Comparison of ENCODE assay signal across 13 cellular contexts in genomic region chr12:100567945-100568344, GRCh38. TPM values are rescaled to one million over a fixed set of nuclear protein-coding genes. Genes with fewer than 3 reads are reported as not detected.
DNase-seq lines count a peak whose midpoint lies in the region; ATAC-seq and TF ChIP-seq lines count a peak whose summit lies in the region.
"Had no signal": no experiment of that assay in that cellular context is flagged by ENCODE, and none has a peak within 500 bp of the region (broad histone marks: within the 10 kb centered on the region; RNA-seq: fewer than 3 reads in every experiment).

No MANE protein-coding gene starts in this region.

- ATAC-seq in activated T-cell treated with anti-CD3 and anti-CD28 coated beads, Interleukin-2, amount 50 U/mL, for 72 hours (replicated peaks in 1 of 2) = peak; percentile 69 to 72
- ATAC-seq in HG02571 (IDR thresholded peaks at IDR 0.05; ENCODE audit: unreplicated experiment) (peak; percentile 16), HG03159 (IDR thresholded peaks at IDR 0.05; ENCODE audit: unreplicated experiment) (peak; percentile 36), mucosa of descending colon (no peak)
- ATAC-seq in stimulated activated memory B cell treated with anti-CD40 and anti-IgM and Interleukin-4, amounts not matched to agents 10 μg/mL and 1 μg/mL and 100 μg/mL, for 72 hours = peak; percentile 60
- ATAC-seq: SK-N-SH treated with all-trans-retinoic acid at 6 μM for 48 hours had no signal

- TF ChIP-seq CTCF in mucosa of descending colon (IDR thresholded peaks at IDR 0.05) (no peak), osteocyte (IDR thresholded peaks at IDR 0.05) (no peak)

- H3K4me3 ChIP-seq in mucosa of descending colon = no peak overlapping the region
- H3K4me3 ChIP-seq: tibial artery had no signal

- no peaks in the 10 kb centered on the region for H3K9me3 ChIP-seq in mucosa of descending colon
- H3K9me3 ChIP-seq: tibial artery had no signal

- H3K36me3 ChIP-seq in mucosa of descending colon (ENCODE audit: low read depth) = no peaks in the 10 kb centered on the region
- H3K36me3 ChIP-seq: tibial artery had no signal

- H3K27me3 Mint-ChIP-seq in activated T-cell treated with anti-CD3 and anti-CD28 coated beads, Interleukin-2, amount 50 U/mL, for 72 hours (ENCODE audit: low read depth) = peaks cover 48% of the 10 kb centered on the region
- peaks cover 41% of the 10 kb centered on the region for H3K27me3 Mint-ChIP-seq in activated T-cell treated with anti-CD3 and anti-CD28 coated beads, Interleukin-2, amount 50 U/mL, for 24 hours
- no peaks in the 10 kb centered on the region for H3K27me3 Mint-ChIP-seq in stimulated activated memory B cell treated with anti-CD40 and anti-IgM and Interleukin-4, amounts not matched to agents 10 μg/mL and 1 μg/mL and 100 μg/mL, for 72 hours
- peaks cover 61% of the 10 kb centered on the region for H3K27me3 Mint-ChIP-seq in osteocyte (ENCODE audit: unreplicated experiment)

- DNase-seq in activated T-cell treated with anti-CD3 and anti-CD28 coated beads, Interleukin-2, amount 50 U/mL, for 72 hours = no peak
- DNase-seq in activated T-cell treated with anti-CD3 and anti-CD28 coated beads, Interleukin-2, amount 50 U/mL, for 24 hours = no peak
- no peak for DNase-seq in mucosa of descending colon
- DNase-seq in ureter (ENCODE audit: low spot score) = no peak
- no peak for DNase-seq in osteocyte (ENCODE audit: extremely low spot score, unreplicated experiment)
- DNase-seq: HFFc6, NCI-H2171 had no signal

- H3K4me1 Mint-ChIP-seq in activated T-cell treated with anti-CD3 and anti-CD28 coated beads, Interleukin-2, amount 50 U/mL, for 72 hours (ENCODE audit: low read depth) = peaks cover 15% of the 10 kb centered on the region
- H3K4me1 Mint-ChIP-seq in activated T-cell treated with anti-CD3 and anti-CD28 coated beads, Interleukin-2, amount 50 U/mL, for 24 hours (ENCODE audit: low read depth) = peaks cover 1% of the 10 kb centered on the region
- peaks cover 12% of the 10 kb centered on the region for H3K4me1 Mint-ChIP-seq in stimulated activated memory B cell treated with anti-CD40 and anti-IgM and Interleukin-4, amounts not matched to agents 10 μg/mL and 1 μg/mL and 100 μg/mL, for 72 hours
- peaks cover 8% of the 10 kb centered on the region for H3K4me1 Mint-ChIP-seq in osteocyte (ENCODE audit: unreplicated experiment)

- no peaks in the 10 kb centered on the region for H3K36me3 Mint-ChIP-seq in activated T-cell treated with anti-CD3 and anti-CD28 coated beads, Interleukin-2, amount 50 U/mL, for 72 hours (ENCODE audit: insufficient read depth in 2 of 2)
- H3K36me3 Mint-ChIP-seq in activated T-cell treated with anti-CD3 and anti-CD28 coated beads, Interleukin-2, amount 50 U/mL, for 24 hours (ENCODE audit: low read depth) = no peaks in the 10 kb centered on the region
- H3K36me3 Mint-ChIP-seq in stimulated activated memory B cell treated with anti-CD40 and anti-IgM and Interleukin-4, amounts not matched to agents 10 μg/mL and 1 μg/mL and 100 μg/mL, for 72 hours = no peaks in the 10 kb centered on the region
- no peaks in the 10 kb centered on the region for H3K36me3 Mint-ChIP-seq in osteocyte (ENCODE audit: unreplicated experiment)
- H3K36me3 Mint-ChIP-seq: activated naive CD4-positive, alpha-beta T cell treated with anti-CD3 and anti-CD28 coated beads, Interleukin-2, amount 50 U/mL, for 72 hours had no signal

- intact Hi-C loops in mucosa of descending colon (cut with DNase I, micrococcal nuclease) = no loop called here

- no peaks in the 10 kb centered on the region for H3K4me1 ChIP-seq in mucosa of descending colon (ENCODE audit: low read depth)

- no peak overlapping the region for H3K27ac Mint-ChIP-seq in activated T-cell treated with anti-CD3 and anti-CD28 coated beads, Interleukin-2, amount 50 U/mL, for 72 hours
- H3K27ac Mint-ChIP-seq in activated T-cell treated with anti-CD3 and anti-CD28 coated beads, Interleukin-2, amount 50 U/mL, for 24 hours = no peak overlapping the region
- H3K27ac Mint-ChIP-seq in stimulated activated memory B cell treated with anti-CD40 and anti-IgM and Interleukin-4, amounts not matched to agents 10 μg/mL and 1 μg/mL and 100 μg/mL, for 72 hours = peak overlapping the region; percentile 3
- H3K27ac Mint-ChIP-seq in osteocyte (ENCODE audit: unreplicated experiment) = no peak overlapping the region
- H3K27ac Mint-ChIP-seq: activated naive CD4-positive, alpha-beta T cell treated with anti-CD3 and anti-CD28 coated beads, Interleukin-2, amount 50 U/mL, for 72 hours; HFFc6 had no signal

- H3K9me3 Mint-ChIP-seq in activated T-cell treated with anti-CD3 and anti-CD28 coated beads, Interleukin-2, amount 50 U/mL, for 72 hours = no peaks in the 10 kb centered on the region
- no peaks in the 10 kb centered on the region for H3K9me3 Mint-ChIP-seq in activated T-cell treated with anti-CD3 and anti-CD28 coated beads, Interleukin-2, amount 50 U/mL, for 24 hours
- no peaks in the 10 kb centered on the region for H3K9me3 Mint-ChIP-seq in stimulated activated memory B cell treated with anti-CD40 and anti-IgM and Interleukin-4, amounts not matched to agents 10 μg/mL and 1 μg/mL and 100 μg/mL, for 72 hours
- no peaks in the 10 kb centered on the region for H3K9me3 Mint-ChIP-seq in osteocyte (ENCODE audit: unreplicated experiment)
- H3K9me3 Mint-ChIP-seq: activated naive CD4-positive, alpha-beta T cell treated with anti-CD3 and anti-CD28 coated beads, Interleukin-2, amount 50 U/mL, for 72 hours; HFFc6 had no signal

- H3K4me3 Mint-ChIP-seq in activated T-cell treated with anti-CD3 and anti-CD28 coated beads, Interleukin-2, amount 50 U/mL, for 72 hours = no peak overlapping the region
- H3K4me3 Mint-ChIP-seq in activated T-cell treated with anti-CD3 and anti-CD28 coated beads, Interleukin-2, amount 50 U/mL, for 24 hours = no peak overlapping the region
- H3K4me3 Mint-ChIP-seq in stimulated activated memory B cell treated with anti-CD40 and anti-IgM and Interleukin-4, amounts not matched to agents 10 μg/mL and 1 μg/mL and 100 μg/mL, for 72 hours = peak overlapping the region; percentile 6
- no peak overlapping the region for H3K4me3 Mint-ChIP-seq in osteocyte (ENCODE audit: unreplicated experiment)
- H3K4me3 Mint-ChIP-seq: HFFc6 had no signal

RNA-seq across cellular contexts. Expression of gene GAS2L3, which starts 5.5 kb away (rescaled TPM):
- 1 to 10 TPM; 6.8 to 9.3 TPM for total RNA-seq in activated T-cell treated with anti-CD3 and anti-CD28 coated beads, Interleukin-2, amount 50 U/mL, for 72 hours
- total RNA-seq in mucosa of descending colon (10 to 100 TPM; 14.0 to 24.0 (median 22.9) TPM), ureter (6.0 TPM), osteocyte (10.9 and 11.3 TPM in 2 replicates)
